Comparison of ENCODE assay signal across 20 cellular contexts in the genomic region with DNA sequence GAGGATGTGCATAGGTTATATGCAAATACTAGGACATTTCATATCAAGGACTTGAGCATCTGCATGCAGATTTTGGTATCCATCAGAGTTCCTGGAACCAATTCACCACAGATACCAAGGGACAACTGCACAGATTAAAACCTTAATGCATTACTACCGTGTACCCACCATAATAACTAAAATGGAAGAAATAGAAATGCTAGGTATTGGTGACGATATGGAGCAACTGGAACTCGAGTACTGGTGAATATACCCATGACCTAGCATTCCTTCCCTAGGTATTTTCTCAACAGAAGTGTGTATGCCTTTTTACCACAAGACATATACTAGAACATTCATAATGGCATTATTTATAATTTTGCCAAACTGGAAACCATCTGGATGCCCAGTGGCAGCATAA. TPM values are rescaled to one million over a fixed set of nuclear protein-coding genes. Genes with fewer than 3 reads are reported as not detected.
DNase-seq lines count a peak whose midpoint lies in the region; ATAC-seq and FAIRE-seq lines count a peak whose summit lies in the region.
"Had no signal": no experiment of that assay in that cellular context is flagged by ENCODE, and none has a peak within 500 bp of the region (broad histone marks: within the 10 kb centered on the region; RNA-seq: fewer than 3 reads in every experiment).

No MANE protein-coding gene starts in this region.

- peaks cover 6% of the 10 kb centered on the region for H3K9me3 Mint-ChIP-seq in activated naive CD4-positive, alpha-beta T cell treated with anti-CD3 and anti-CD28 coated beads, Interleukin-2, amount 50 U/mL, for 24 hours
- peaks cover 4% of the 10 kb centered on the region for H3K9me3 Mint-ChIP-seq in activated T-helper 17 cell treated with anti-CD3 and anti-CD28 coated beads, Interleukin-2, amount 50 U/mL, for 72 hours

- DNase-seq in activated naive CD4-positive, alpha-beta T cell treated with Interleukin-2 at 50 U/mL for 16 hours, result no peak
- DNase-seq in HTR-8/SVneo (ENCODE audit: insufficient read length, low spot score) (no peak), cerebellar cortex (ENCODE audit: low spot score) (no peak), left ventricle myocardium superior (no peak)
- DNase-seq: CD8-positive, alpha-beta memory T cell; COR-L47; DMS 273 treated with DMSO at 0.1 percent for 48 hours; DMS53; DND-41; EL; H9; IMR-90 had no signal

- H3K4me1 Mint-ChIP-seq in activated naive CD4-positive, alpha-beta T cell treated with anti-CD3 and anti-CD28 coated beads, Interleukin-2, amount 50 U/mL, for 24 hours, result no peaks in the 10 kb centered on the region
- H3K4me1 Mint-ChIP-seq in activated T-helper 17 cell treated with anti-CD3 and anti-CD28 coated beads, Interleukin-2, amount 50 U/mL, for 72 hours, result no peaks in the 10 kb centered on the region

- H3K27me3 Mint-ChIP-seq in activated naive CD4-positive, alpha-beta T cell treated with anti-CD3 and anti-CD28 coated beads, Interleukin-2, amount 50 U/mL, for 24 hours, result no peaks in the 10 kb centered on the region
- no peaks in the 10 kb centered on the region for H3K27me3 Mint-ChIP-seq in activated T-helper 17 cell treated with anti-CD3 and anti-CD28 coated beads, Interleukin-2, amount 50 U/mL, for 72 hours
- H3K27me3 Mint-ChIP-seq: B cell had no signal

- FAIRE-seq in HTR-8/SVneo (lab: Jason Lieb, UNC), result peak; percentile 75
- FAIRE-seq: GM12878, H1 had no signal

- no peak for ATAC-seq in activated T-helper 17 cell treated with anti-CD3 and anti-CD28 coated beads, Interleukin-2, amount 50 U/mL, for 72 hours (replicated peaks)
- no peak for ATAC-seq in left ventricle myocardium superior
- ATAC-seq: GM12878 had no signal

- no peak overlapping the region for H3K4me3 Mint-ChIP-seq in activated naive CD4-positive, alpha-beta T cell treated with anti-CD3 and anti-CD28 coated beads, Interleukin-2, amount 50 U/mL, for 24 hours
- H3K4me3 Mint-ChIP-seq in activated T-helper 17 cell treated with anti-CD3 and anti-CD28 coated beads, Interleukin-2, amount 50 U/mL, for 72 hours, result no peak overlapping the region
- H3K4me3 Mint-ChIP-seq: B cell; CD8-positive, alpha-beta memory T cell; H9 had no signal

- peak overlapping the region; percentile 89 for H3K27ac Mint-ChIP-seq in activated naive CD4-positive, alpha-beta T cell treated with anti-CD3 and anti-CD28 coated beads, Interleukin-2, amount 50 U/mL, for 24 hours
- H3K27ac Mint-ChIP-seq in activated T-helper 17 cell treated with anti-CD3 and anti-CD28 coated beads, Interleukin-2, amount 50 U/mL, for 72 hours, result peak overlapping the region; percentile 16
- H3K27ac Mint-ChIP-seq: B cell, H9 had no signal

- intact Hi-C loops in left ventricle myocardium superior (cut with micrococcal nuclease), result no loop called here

- H3K36me3 Mint-ChIP-seq in activated naive CD4-positive, alpha-beta T cell treated with anti-CD3 and anti-CD28 coated beads, Interleukin-2, amount 50 U/mL, for 24 hours, result peaks cover 43% of the 10 kb centered on the region
- peaks cover 96% of the 10 kb centered on the region for H3K36me3 Mint-ChIP-seq in activated T-helper 17 cell treated with anti-CD3 and anti-CD28 coated beads, Interleukin-2, amount 50 U/mL, for 72 hours (ENCODE audit: low read depth)

RNA-seq across cellular contexts. Expression of gene KCNS1, which starts 18.5 kb away (rescaled TPM):
- under 1 TPM; 0.15 to 0.24 TPM for total RNA-seq in activated T-helper 17 cell treated with anti-CD3 and anti-CD28 coated beads, Interleukin-2, amount 50 U/mL, for 72 hours
- total RNA-seq in left ventricle myocardium superior, result not detected
- total RNA-seq: A172, B cell, G401, GM12878, HT1080 had no signal

RNA-seq across cellular contexts. Expression of gene WFDC5, which starts 32.5 kb away (rescaled TPM):
- total RNA-seq in activated T-helper 17 cell treated with anti-CD3 and anti-CD28 coated beads, Interleukin-2, amount 50 U/mL, for 72 hours, result 1 to 10 TPM in 1 of 2 donors, not detected in 1; 5.4 TPM
- total RNA-seq in left ventricle myocardium superior, result not detected
- total RNA-seq: A172; B cell; CD8-positive, alpha-beta memory T cell; G401; GM12878; H1; H9; HT1080; IMR-90 had no signal

RNA-seq across cellular contexts. Expression of gene WFDC12, which starts 41.8 kb away (rescaled TPM):
- not detected for total RNA-seq in activated T-helper 17 cell treated with anti-CD3 and anti-CD28 coated beads, Interleukin-2, amount 50 U/mL, for 72 hours
- total RNA-seq in left ventricle myocardium superior, result not detected
- total RNA-seq: A172; B cell; CD8-positive, alpha-beta memory T cell; G401; GM12878; H1; H9; HT1080; IMR-90 had no signal
